Comparison of ENCODE assay signal across 19 cellular contexts in genomic region chr15:70580958-70581357, GRCh38.
"Had no signal": no experiment of that assay in that cellular context is flagged by ENCODE, and none has a peak within 500 bp of the region (broad histone marks: within the 10 kb centered on the region; RNA-seq: fewer than 3 reads in every experiment).

No MANE protein-coding gene starts in this region.

- H3K4me3 ChIP-seq: heart left ventricle, lower lobe of right lung, sigmoid colon, smooth muscle cell, testis, vagina had no signal

- ATAC-seq: heart left ventricle; lower lobe of right lung; naive thymus-derived CD4-positive, alpha-beta T cell; stimulated activated naive B cell treated with anti-CD40 and anti-IgM and Interleukin-4, amounts not matched to agents 10 μg/mL and 1 μg/mL and 100 μg/mL, for 72 hours had no signal

- H3K9me3 Mint-ChIP-seq: activated naive CD4-positive, alpha-beta T cell treated with anti-CD3 and anti-CD28 coated beads for 36 hours; activated naive CD8-positive, alpha-beta T cell treated with anti-CD3 and anti-CD28 coated beads, Interleukin-2, amount 10 ng/mL, durations not matched to agents 7 days and 5 days; naive thymus-derived CD4-positive, alpha-beta T cell; neural crest cell; stimulated activated naive B cell treated with anti-CD40 and anti-IgM and Interleukin-4, amounts not matched to agents 10 μg/mL and 1 μg/mL and 100 μg/mL, for 72 hours had no signal

- H3K27me3 ChIP-seq: testis, vagina had no signal

- H3K27ac Mint-ChIP-seq: activated naive CD4-positive, alpha-beta T cell treated with anti-CD3 and anti-CD28 coated beads for 36 hours; activated naive CD8-positive, alpha-beta T cell treated with anti-CD3 and anti-CD28 coated beads, Interleukin-2, amount 10 ng/mL, durations not matched to agents 7 days and 5 days; naive thymus-derived CD4-positive, alpha-beta T cell; stimulated activated naive B cell treated with anti-CD40 and anti-IgM and Interleukin-4, amounts not matched to agents 10 μg/mL and 1 μg/mL and 100 μg/mL, for 72 hours had no signal

- H3K4me3 Mint-ChIP-seq: activated naive CD4-positive, alpha-beta T cell treated with anti-CD3 and anti-CD28 coated beads for 36 hours; activated naive CD8-positive, alpha-beta T cell treated with anti-CD3 and anti-CD28 coated beads, Interleukin-2, amount 10 ng/mL, durations not matched to agents 7 days and 5 days; naive thymus-derived CD4-positive, alpha-beta T cell; neural crest cell; stimulated activated naive B cell treated with anti-CD40 and anti-IgM and Interleukin-4, amounts not matched to agents 10 μg/mL and 1 μg/mL and 100 μg/mL, for 72 hours had no signal

- H3K36me3 Mint-ChIP-seq: activated naive CD8-positive, alpha-beta T cell treated with anti-CD3 and anti-CD28 coated beads, Interleukin-2, amount 10 ng/mL, durations not matched to agents 7 days and 5 days; naive thymus-derived CD4-positive, alpha-beta T cell; stimulated activated naive B cell treated with anti-CD40 and anti-IgM and Interleukin-4, amounts not matched to agents 10 μg/mL and 1 μg/mL and 100 μg/mL, for 72 hours had no signal

- H3K9me3 ChIP-seq: heart left ventricle, lower lobe of right lung, sigmoid colon, testis, vagina had no signal

- H3K36me3 ChIP-seq: heart left ventricle, lower lobe of right lung, sigmoid colon, vagina, WERI-Rb-1 had no signal

- H3K27ac ChIP-seq: heart left ventricle, lower lobe of right lung, sigmoid colon, testis, vagina, WERI-Rb-1 had no signal

- H3K4me1 ChIP-seq: lower lobe of right lung, testis had no signal

- H3K4me2 ChIP-seq: smooth muscle cell had no signal

- DNase-seq: activated CD4-positive, alpha-beta T cell treated with anti-CD3 and anti-CD28 coated beads for 1 hour; activated CD4-positive, alpha-beta T cell treated with anti-CD3 and anti-CD28 coated beads, Interleukin-2, amount 50 U/mL, for 4 hours; activated CD8-positive, alpha-beta memory T cell treated with anti-CD3 and anti-CD28 coated beads for 24 hours; activated naive CD4-positive, alpha-beta T cell treated with anti-CD3 and anti-CD28 coated beads for 36 hours; activated naive CD8-positive, alpha-beta T cell treated with anti-CD3 and anti-CD28 coated beads, Interleukin-2, amount 10 ng/mL, durations not matched to agents 7 days and 5 days; amniotic stem cell; heart left ventricle; kidney; lower lobe of right lung; naive thymus-derived CD4-positive, alpha-beta T cell; sigmoid colon; stimulated activated CD4-positive, alpha-beta T cell treated with anti-CD3 and anti-CD28 coated beads, Interleukin-15, amount 100 ng/mL, for 24 hours; stimulated activated naive B cell treated with anti-CD40 and anti-IgM and Interleukin-4, amounts not matched to agents 10 μg/mL and 1 μg/mL and 100 μg/mL, for 72 hours; testis; trophoblast cell; WERI-Rb-1 had no signal
